7 cellular contexts compared by ENCODE assay signal in genomic region chr12:8221375-8221774, GRCh38. TPM values are rescaled to one million over a fixed set of nuclear protein-coding genes. Genes with fewer than 3 reads are reported as not detected.
"Had no signal": no experiment of that assay in that cellular context is flagged by ENCODE, and none has a peak within 500 bp of the region (broad histone marks: within the 10 kb centered on the region; RNA-seq: fewer than 3 reads in every experiment).

No MANE protein-coding gene starts in this region.

RNA-seq across cellular contexts. Expression of gene FAM90A1, which starts 6.0 kb away (rescaled TPM):
- total RNA-seq: activated B cell treated with CpG ODN at 0.5 μM for 24 hours, ascending aorta, bronchial epithelial cell, IMR-90, LHCN-M2, OCI-LY7, RPMI7951 had no signal
